In genomic region chr7:132326878-132327589, GRCh38 we compare ENCODE assay signal across 34 cellular contexts.
"Had no signal": no experiment of that assay in that cellular context is flagged by ENCODE, and none has a peak within 500 bp of the region (broad histone marks: within the 10 kb centered on the region; RNA-seq: fewer than 3 reads in every experiment).

No MANE protein-coding gene starts in this region.

- H3K9me3 ChIP-seq: adrenal gland, body of pancreas, breast epithelium had no signal

- ATAC-seq: activated CD8-positive, alpha-beta T cell treated with anti-CD3 and anti-CD28 coated beads for 36 hours; activated naive CD4-positive, alpha-beta T cell treated with anti-CD3 and anti-CD28 coated beads, Interleukin-2, amount 50 U/mL, for 72 hours; activated T-cell treated with anti-CD3 and anti-CD28 coated beads, Interleukin-2, amount 50 U/mL, for 4 hours; activated T-cell treated with anti-CD3 and anti-CD28 coated beads, Interleukin-2, amount 50 U/mL, for 72 hours; activated T-helper 17 cell treated with anti-CD3 and anti-CD28 coated beads, Interleukin-2, amount 50 U/mL, for 72 hours; body of pancreas had no signal

- FAIRE-seq: astrocyte, TTC549 had no signal

- H3K27ac ChIP-seq: adrenal gland, body of pancreas, brain microvascular endothelial cell, breast epithelium, VCaP had no signal

- H3K36me3 ChIP-seq: adrenal gland, brain microvascular endothelial cell, breast epithelium had no signal

- H3K4me3 ChIP-seq: adrenal gland, body of pancreas, breast epithelium had no signal

- H3K4me1 ChIP-seq: adrenal gland, body of pancreas, breast epithelium had no signal

- DNase-seq: activated B cell treated with CpG ODN at 0.5 μM for 24 hours; activated CD4-positive, alpha-beta memory T cell treated with anti-CD3 and anti-CD28 coated beads for 36 hours; activated CD4-positive, alpha-beta T cell treated with anti-CD3 and anti-CD28 coated beads for 4 hours; activated CD4-positive, alpha-beta T cell treated with anti-CD3 and anti-CD28 coated beads, Interleukin-2, amount 10 ng/mL, durations not matched to agents 24 days and 14 days; activated CD4-positive, alpha-beta T cell treated with anti-CD3 and anti-CD28 coated beads, Interleukin-2, amount 50 U/mL, for 1 hour; activated CD4-positive, alpha-beta T cell treated with anti-CD3 and anti-CD28 coated beads, Interleukin-2, amount 50 U/mL, for 4 hours; activated CD4-positive, CD25-positive, alpha-beta regulatory T cell treated with anti-CD3 and anti-CD28 coated beads, Interleukin-2, amount 50 U/mL, for 72 hours; activated CD8-positive, alpha-beta memory T cell treated with anti-CD3 and anti-CD28 coated beads, Interleukin-2, amount 50 U/mL, for 4 hours; activated CD8-positive, alpha-beta T cell treated with anti-CD3 and anti-CD28 coated beads for 36 hours; activated effector memory CD4-positive, alpha-beta T cell treated with anti-CD3 and anti-CD28 coated beads, Interleukin-2, amount 50 U/mL, for 16 hours; activated gamma-delta T cell treated with Interleukin-2 at 50 U/mL for 16 hours; activated naive CD4-positive, alpha-beta T cell; activated naive CD4-positive, alpha-beta T cell treated with anti-CD3 and anti-CD28 coated beads for 36 hours; activated naive CD4-positive, alpha-beta T cell treated with anti-CD3 and anti-CD28 coated beads, Interleukin-2, amount 50 U/mL, for 16 hours; activated naive CD8-positive, alpha-beta T cell treated with anti-CD3 and anti-CD28 coated beads for 36 hours; activated T-cell treated with anti-CD3 and anti-CD28 coated beads for 4 hours; activated T-cell treated with anti-CD3 and anti-CD28 coated beads, Interleukin-2, amount 50 U/mL, for 1 hour; activated T-cell treated with anti-CD3 and anti-CD28 coated beads, Interleukin-2, amount 50 U/mL, for 4 hours; activated T-cell treated with anti-CD3 and anti-CD28 coated beads, Interleukin-2, amount 50 U/mL, for 72 hours; adrenal gland; amniotic stem cell; aorta; body of pancreas; brain microvascular endothelial cell; cerebellar nuclear complex; T-helper 1 cell; T-helper 2 cell; T-helper 9 cell had no signal

- H3K27me3 ChIP-seq: body of pancreas had no signal
